In genomic region chr19:35142531-35143230, GRCh38 we compare ENCODE assay signal across 8 cellular contexts. TPM values are rescaled to one million over a fixed set of nuclear protein-coding genes. Genes with fewer than 3 reads are reported as not detected.
DNase-seq lines count a peak whose midpoint lies in the region; ATAC-seq and TF ChIP-seq lines count a peak whose summit lies in the region.

No MANE protein-coding gene starts in this region.

- H3K4me1 Mint-ChIP-seq in CD14-positive monocyte = peaks cover 56% of the 10 kb centered on the region
- peaks cover 19 to 21% (median 21%) of the 10 kb centered on the region in 3 donors for H3K4me1 Mint-ChIP-seq in IgD-negative memory B cell
- peaks cover 46% of the 10 kb centered on the region for H3K4me1 Mint-ChIP-seq in stimulated activated effector memory CD8-positive, alpha-beta T cell treated with anti-CD3 and anti-CD28 coated beads, Interleukin-12 subunit alpha, Interleukin-12 subunit beta, amount 100 ng/mL, for 72 hours

- no peak overlapping the region for H3K27ac ChIP-seq in mesenchymal stem cell (ENCODE audit: low read length, poor library complexity, severe bottlenecking)

- no peaks in the 10 kb centered on the region for H3K9me3 ChIP-seq in mesenchymal stem cell (ENCODE audit: control insufficient read depth, low read length)

- H2AK5ac ChIP-seq in mesenchymal stem cell (ENCODE audit: low read length, severe bottlenecking) = peak overlapping the region; percentile 28

- H3K36me3 Mint-ChIP-seq in CD14-positive monocyte (no peaks in the 10 kb centered on the region), IgD-negative memory B cell (peaks cover 1% of the 10 kb centered on the region)
- no peaks in the 10 kb centered on the region for H3K36me3 Mint-ChIP-seq in stimulated activated effector memory CD8-positive, alpha-beta T cell treated with anti-CD3 and anti-CD28 coated beads, Interleukin-12 subunit alpha, Interleukin-12 subunit beta, amount 100 ng/mL, for 72 hours

- no peak overlapping the region for H4K91ac ChIP-seq in mesenchymal stem cell (ENCODE audit: low read length)

- TF ChIP-seq CTCF in CD14-positive monocyte (IDR thresholded peaks at IDR 0.05) (peak; percentile 85), cardiac fibroblast (IDR thresholded peaks at IDR 0.05; ENCODE audit: low read depth, low read length) (peak; percentile 51)

- H2AFZ ChIP-seq in mesenchymal stem cell (ENCODE audit: low read depth, low read length) = peak overlapping the region; percentile 32

- H3K4me3 Mint-ChIP-seq in CD14-positive monocyte = peak overlapping the region in 1 of 2 donors; percentile 76
- peak overlapping the region in 3 of 4 donors; percentile 81 to 95 (median 81) for H3K4me3 Mint-ChIP-seq in IgD-negative memory B cell
- peak overlapping the region; percentile 76 for H3K4me3 Mint-ChIP-seq in stimulated activated effector memory CD8-positive, alpha-beta T cell treated with anti-CD3 and anti-CD28 coated beads, Interleukin-12 subunit alpha, Interleukin-12 subunit beta, amount 100 ng/mL, for 72 hours

- H3K9me3 Mint-ChIP-seq in CD14-positive monocyte (peaks cover 0 to 13% (median 0%) of the 10 kb centered on the region in 7 donors), IgD-negative memory B cell (no peaks in the 10 kb centered on the region)
- no peaks in the 10 kb centered on the region for H3K9me3 Mint-ChIP-seq in stimulated activated effector memory CD8-positive, alpha-beta T cell treated with anti-CD3 and anti-CD28 coated beads, Interleukin-12 subunit alpha, Interleukin-12 subunit beta, amount 100 ng/mL, for 72 hours

- ATAC-seq in stimulated activated effector memory CD8-positive, alpha-beta T cell treated with anti-CD3 and anti-CD28 coated beads, Interleukin-12 subunit alpha, Interleukin-12 subunit beta, amount 100 ng/mL, for 72 hours = peak; percentile 18
- ATAC-seq in GM18868 (IDR thresholded peaks at IDR 0.05; ENCODE audit: unreplicated experiment) = no peak

- no peak overlapping the region for H3K23ac ChIP-seq in mesenchymal stem cell (ENCODE audit: low read length in 2 of 2)

- peaks cover 4 to 51% of the 10 kb centered on the region in 2 experiments for H3K27me3 ChIP-seq in mesenchymal stem cell (ENCODE audit: control insufficient read depth in 1 of 2, insufficient read depth in 1 of 2, low read length in 2 of 2)

- no peak overlapping the region for H3K14ac ChIP-seq in mesenchymal stem cell (ENCODE audit: low read length in 2 of 2)

- no peaks in the 10 kb centered on the region for H3K79me1 ChIP-seq in mesenchymal stem cell (replicated peaks; ENCODE audit: low read length, poor library complexity, severe bottlenecking)

- H3K4me2 ChIP-seq in mesenchymal stem cell (ENCODE audit: low read length, poor library complexity, severe bottlenecking) = peak overlapping the region; percentile 50

- H2BK5ac ChIP-seq in mesenchymal stem cell (ENCODE audit: low read depth, low read length, poor library complexity, severe bottlenecking) = no peak overlapping the region

- intact Hi-C loops in CD14-positive monocyte (cut with micrococcal nuclease) = loop anchor here in 1 of 2 donors (5.0 kb wide), 1 partner anchor 125 kb away; the partner anchor contains the start of gene USF2

- H3K4me1 ChIP-seq in mesenchymal stem cell (ENCODE audit: control insufficient read depth, insufficient read depth, low read depth, low read length) = peaks cover 43% of the 10 kb centered on the region

- H3K27me3 Mint-ChIP-seq in CD14-positive monocyte (ENCODE audit: low read depth in 3 of 3) = peaks cover 30 to 40% (median 31%) of the 10 kb centered on the region in 3 donors
- H3K27me3 Mint-ChIP-seq in IgD-negative memory B cell = no peaks in the 10 kb centered on the region

- H3K18ac ChIP-seq in mesenchymal stem cell (ENCODE audit: low read depth in 1 of 2, low read length in 2 of 2) = no peak overlapping the region

- no peaks in the 10 kb centered on the region for H3K36me3 ChIP-seq in mesenchymal stem cell (ENCODE audit: control insufficient read depth in 1 of 2, insufficient read depth in 2 of 2, low read depth in 1 of 2, low read length in 2 of 2)

- H3K4me3 ChIP-seq in cardiac fibroblast (replicated peaks in 1 of 2; ENCODE audit: low read depth in 2 of 2, low read length in 2 of 2) (no peak overlapping the region), mesenchymal stem cell (ENCODE audit: insufficient read depth in 1 of 2, low read depth in 1 of 2, low read length in 2 of 2) (peak overlapping the region in 1 of 2 experiments; percentile 12)

- no peak overlapping the region for H3K9ac ChIP-seq in mesenchymal stem cell (ENCODE audit: low read length)

- WGBS in mesenchymal stem cell = 1% methylated on average over 16 of the region's 50 CpGs

- H3K4ac ChIP-seq in mesenchymal stem cell (ENCODE audit: low read depth in 1 of 2, low read length in 2 of 2) = no peak overlapping the region

- H3K27ac Mint-ChIP-seq in CD14-positive monocyte = peak overlapping the region in 1 of 7 donors; percentile 50
- no peak overlapping the region for H3K27ac Mint-ChIP-seq in IgD-negative memory B cell
- H3K27ac Mint-ChIP-seq in stimulated activated effector memory CD8-positive, alpha-beta T cell treated with anti-CD3 and anti-CD28 coated beads, Interleukin-12 subunit alpha, Interleukin-12 subunit beta, amount 100 ng/mL, for 72 hours = no peak overlapping the region

- peak overlapping the region in 1 of 2 experiments; percentile 40 for H2BK12ac ChIP-seq in mesenchymal stem cell (ENCODE audit: low read length in 2 of 2)

- H4K8ac ChIP-seq in mesenchymal stem cell (ENCODE audit: low read length) = no peak overlapping the region

- H2BK120ac ChIP-seq in mesenchymal stem cell (ENCODE audit: low read depth, low read length) = no peak overlapping the region

- H2BK15ac ChIP-seq in mesenchymal stem cell (ENCODE audit: low read depth, poor library complexity, severe bottlenecking) = no peak overlapping the region

- DNase-seq in CD14-positive monocyte (ENCODE audit: low spot score) = no peak
- DNase-seq in activated CD4-positive, CD25-positive, alpha-beta regulatory T cell (lab: John Stamatoyannopoulos, UW) = peak; percentile 63 to 65 (median 64)
- peak in 1 of 2 donors; percentile 52 for DNase-seq in cardiac fibroblast (ENCODE audit: low read depth in 2 of 2)
- peak; percentile 30 for DNase-seq in mesenchymal stem cell
- DNase-seq in stimulated activated effector memory CD8-positive, alpha-beta T cell treated with anti-CD3 and anti-CD28 coated beads, Interleukin-12 subunit alpha, Interleukin-12 subunit beta, amount 100 ng/mL, for 72 hours (ENCODE audit: low spot score in 2 of 2) = peak; percentile 65 to 85
- no peak for DNase-seq in hepatic stellate cell (ENCODE audit: low spot score)

RNA-seq across cellular contexts. Expression of gene FXYD7, which starts 0.4 kb away (rescaled TPM):
- not detected for polyA plus RNA-seq in CD14-positive monocyte
- 4.2 TPM for polyA plus RNA-seq in IgD-negative memory B cell
- polyA plus RNA-seq in mesenchymal stem cell (2013, experiment 1 of 2) = 0.07 TPM
- not detected for polyA plus RNA-seq in mesenchymal stem cell (2013, experiment 2 of 2)

RNA-seq across cellular contexts. Expression of gene FXYD1, which starts 4.1 kb away (rescaled TPM):
- polyA plus RNA-seq in CD14-positive monocyte (under 1 TPM in 1 of 2 donors, not detected in 1; 0.74 TPM), IgD-negative memory B cell (7.1 TPM)
- 0.33 TPM for polyA plus RNA-seq in mesenchymal stem cell (2013, experiment 1 of 2)
- polyA plus RNA-seq in mesenchymal stem cell (2013, experiment 2 of 2) = 0.33 TPM

RNA-seq across cellular contexts. Expression of gene LGI4, which starts 7.8 kb away (rescaled TPM):
- polyA plus RNA-seq in CD14-positive monocyte = not detected
- not detected for polyA plus RNA-seq in IgD-negative memory B cell
- polyA plus RNA-seq in mesenchymal stem cell (2013, experiment 1 of 2) = 0.15 TPM
- polyA plus RNA-seq in mesenchymal stem cell (2013, experiment 2 of 2) = 0.11 TPM

RNA-seq across cellular contexts. Expression of gene FXYD5, which starts 11.9 kb away (rescaled TPM):
- 100 to 1,000 TPM; 204 to 312 TPM for polyA plus RNA-seq in CD14-positive monocyte
- polyA plus RNA-seq in IgD-negative memory B cell = 417 TPM
- polyA plus RNA-seq in mesenchymal stem cell (2013, experiment 1 of 2) = 248 TPM
- polyA plus RNA-seq in mesenchymal stem cell (2013, experiment 2 of 2) = 237 TPM

RNA-seq across cellular contexts. Expression of gene FXYD3, which starts 27.1 kb away (rescaled TPM):
- polyA plus RNA-seq in CD14-positive monocyte (not detected), IgD-negative memory B cell (not detected)
- not detected for polyA plus RNA-seq in mesenchymal stem cell (2013, experiment 1 of 2)
- not detected for polyA plus RNA-seq in mesenchymal stem cell (2013, experiment 2 of 2)

Comparison
In these comparisons a context has a peak if more than half of its experiments do, and no peak if none do; other contexts are left out.
1. DNase-seq: peak in activated CD4-positive, CD25-positive, alpha-beta regulatory T cell (4 of 4), mesenchymal stem cell (single experiment) and stimulated activated effector memory CD8-positive, alpha-beta T cell treated with anti-CD3 and anti-CD28 coated beads, Interleukin-12 subunit alpha, Interleukin-12 subunit beta, amount 100 ng/mL, for 72 hours (2 of 2); none in CD14-positive monocyte (single experiment) and hepatic stellate cell (single experiment).